In the genomic region with DNA sequence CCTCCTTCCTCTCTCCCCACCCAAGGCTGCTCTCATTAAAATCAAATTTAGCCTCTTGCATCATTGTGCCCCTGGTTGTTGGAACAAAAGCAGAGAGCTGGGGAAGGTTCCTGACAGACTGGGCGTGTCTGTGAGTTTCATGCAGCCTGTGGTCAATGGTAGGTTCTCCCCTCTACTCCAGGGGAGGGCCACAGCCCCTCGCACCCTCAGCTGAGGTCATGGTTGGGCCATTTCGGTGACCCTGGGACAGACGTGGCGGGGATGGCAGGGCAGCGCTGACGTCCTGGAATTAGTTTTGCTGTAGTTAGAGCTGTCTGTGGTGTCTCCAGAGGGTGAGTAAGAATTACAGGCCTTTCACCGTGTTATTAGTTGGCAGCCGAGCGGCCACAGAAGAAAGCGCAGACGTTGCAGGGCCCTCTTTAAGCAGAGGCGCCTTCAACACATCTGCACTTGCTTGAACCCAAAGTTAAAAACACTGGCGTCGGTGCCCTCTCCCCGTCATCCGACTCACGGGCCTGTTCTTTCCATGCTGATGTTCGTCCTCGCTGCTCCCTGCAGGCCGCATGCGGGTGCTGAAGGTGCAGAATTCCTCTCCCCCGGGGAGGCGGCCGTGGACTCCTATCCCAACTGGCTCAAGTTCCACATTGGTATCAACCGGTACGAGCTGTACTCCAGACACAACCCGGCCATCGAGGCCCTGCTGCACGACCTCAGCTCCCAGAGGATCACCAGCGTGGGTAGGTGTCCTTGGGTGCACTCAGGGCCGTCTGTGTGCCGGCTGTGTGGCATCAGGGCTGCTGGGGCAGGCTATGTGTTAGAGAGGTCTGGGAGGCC, we compare ENCODE assay signal across 9 cellular contexts. TPM values are rescaled to one million over a fixed set of nuclear protein-coding genes. Genes with fewer than 3 reads are reported as not detected.
DNase-seq lines count a peak whose midpoint lies in the region; ATAC-seq and TF ChIP-seq lines count a peak whose summit lies in the region.
"Had no signal": no experiment of that assay in that cellular context is flagged by ENCODE, and none has a peak within 500 bp of the region (broad histone marks: within the 10 kb centered on the region; RNA-seq: fewer than 3 reads in every experiment).

No MANE protein-coding gene starts in this region.

- H3K4me3 ChIP-seq in right atrium auricular region: peak overlapping the region; percentile 71 to 79
- peak overlapping the region; percentile 71 for H3K4me3 ChIP-seq in colonic mucosa
- peak overlapping the region; percentile 51 for H3K4me3 ChIP-seq in mesodermal cell (ENCODE audit: extremely low read depth, insufficient read depth, low read length, poor library complexity, severe bottlenecking)

- intact Hi-C loops in left ventricle myocardium superior (cut with micrococcal nuclease) (no loop called here), colonic mucosa (cut with DNase I) (no loop called here)

- WGBS in mesodermal cell (ENCODE audit: insufficient coverage in 2 of 2), 2 experiments: 91 to 92% methylated on average over 28 to 33 of the region's 33 CpGs

- H3K9me3 ChIP-seq in right atrium auricular region (no peaks in the 10 kb centered on the region), colonic mucosa (no peaks in the 10 kb centered on the region), mesodermal cell (ENCODE audit: control insufficient read depth, low read length) (no peaks in the 10 kb centered on the region)

- H3K27ac ChIP-seq in right atrium auricular region (peak overlapping the region in 1 of 2 donors; percentile 35), colonic mucosa (no peak overlapping the region), mesodermal cell (ENCODE audit: low read depth, low read length, severe bottlenecking) (no peak overlapping the region)
- H3K27ac ChIP-seq: C4-2B had no signal

- H3K27me3 ChIP-seq in right atrium auricular region (no peaks in the 10 kb centered on the region), colonic mucosa (peaks cover 21% of the 10 kb centered on the region)

- peak overlapping the region in 1 of 2 donors; percentile 26 for H3K9ac ChIP-seq in colonic mucosa (ENCODE audit: low read depth in 2 of 2, low read length in 2 of 2)

- ATAC-seq in left ventricle myocardium superior (no peak), GM21576 (IDR thresholded peaks at IDR 0.05; ENCODE audit: unreplicated experiment) (no peak)

- TF ChIP-seq CTCF in right atrium auricular region (IDR thresholded peaks at IDR 0.05) (no peak), colonic mucosa (IDR thresholded peaks at IDR 0.05) (no peak)

- DNase-seq in right atrium auricular region (ENCODE audit: low spot score) (no peak), left ventricle myocardium superior (no peak), colonic mucosa (no peak), LoVo (ENCODE audit: low spot score) (no peak), hypothalamus (lab: John Stamatoyannopoulos, UW) (no peak)
- no peak for DNase-seq in effector CD4-positive, alpha-beta T cell

- H3K36me3 ChIP-seq in right atrium auricular region: peaks cover 39% of the 10 kb centered on the region
- peaks cover 5% of the 10 kb centered on the region for H3K36me3 ChIP-seq in colonic mucosa
- H3K36me3 ChIP-seq in mesodermal cell (ENCODE audit: control insufficient read depth, insufficient read depth, low read length): peaks cover 15% of the 10 kb centered on the region

- H3K4me1 ChIP-seq in right atrium auricular region (peaks cover 0 to 60% of the 10 kb centered on the region in 2 donors), colonic mucosa (no peaks in the 10 kb centered on the region), mesodermal cell (ENCODE audit: control insufficient read depth, insufficient read depth, low read length, poor library complexity, severe bottlenecking) (peaks cover 6% of the 10 kb centered on the region)

RNA-seq across cellular contexts. Expression of gene FAM20C, which starts 2.8 kb away (rescaled TPM):
- total RNA-seq in right atrium auricular region (10 to 100 TPM; 13.7 to 19.9 TPM), left ventricle myocardium superior (23.8 TPM), colonic mucosa (10 to 100 TPM; 18.5 to 18.9 TPM)
- 7.3 TPM for polyA plus RNA-seq in mesodermal cell (2013, experiment 1 of 2)
- polyA plus RNA-seq in mesodermal cell (2013, experiment 2 of 2): 4.9 TPM
